ENCODE assay signal across 34 cellular contexts in the genomic region with DNA sequence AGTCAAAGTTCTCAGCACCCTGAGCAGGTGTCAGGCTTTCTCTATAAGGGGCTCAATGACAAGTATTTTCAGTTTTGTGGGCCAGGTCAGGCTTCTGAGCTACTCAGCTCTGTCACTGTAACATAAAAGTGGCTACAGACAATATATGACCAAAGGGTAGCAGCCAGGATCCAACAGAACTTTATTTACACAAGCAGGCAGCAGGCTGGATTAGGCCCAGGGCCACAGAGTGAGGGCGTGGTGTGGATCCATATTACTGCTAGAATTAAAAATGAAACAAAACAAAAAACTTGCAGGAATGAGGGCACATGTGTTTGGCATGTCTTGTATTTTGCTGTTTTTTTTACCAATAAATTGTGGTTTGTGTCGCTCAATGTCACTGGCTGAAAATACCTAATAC.
"Had no signal": no experiment of that assay in that cellular context is flagged by ENCODE, and none has a peak within 500 bp of the region (broad histone marks: within the 10 kb centered on the region; RNA-seq: fewer than 3 reads in every experiment).

No MANE protein-coding gene starts in this region.

- ATAC-seq: activated CD8-positive, alpha-beta memory T cell treated with anti-CD3 and anti-CD28 coated beads, Interleukin-2, amount 10 ng/mL, durations not matched to agents 7 days and 5 days; activated CD8-positive, alpha-beta T cell treated with anti-CD3 and anti-CD28 coated beads for 36 hours; gastroesophageal sphincter; lower lobe of right lung; natural killer cell treated with Interleukin-12 subunit alpha and Interleukin-12 subunit beta and Interleukin-15 and Interleukin-18, amount 100 ng/mL, for 72 hours; stimulated activated memory B cell treated with anti-CD40 and anti-IgM and Interleukin-4, amounts not matched to agents 10 μg/mL and 1 μg/mL and 100 μg/mL, for 72 hours; stimulated activated naive CD8-positive, alpha-beta T cell treated with anti-CD3 and anti-CD28 coated beads, Interleukin-15, amount 100 ng/mL, for 72 hours had no signal

- H3K27ac ChIP-seq: adrenal gland, cardiac muscle cell, colonic mucosa, gastroesophageal sphincter, lower lobe of right lung, sigmoid colon, tibial artery had no signal

- H3K27me3 ChIP-seq: adrenal gland, cardiac muscle cell, colonic mucosa, gastroesophageal sphincter, sigmoid colon, tibial artery had no signal

- H3K9me3 Mint-ChIP-seq: activated naive CD4-positive, alpha-beta T cell treated with anti-CD3 and anti-CD28 coated beads for 36 hours had no signal

- H3K36me3 ChIP-seq: adrenal gland, cardiac muscle cell, colonic mucosa, lower lobe of right lung, sigmoid colon had no signal

- H3K4me3 ChIP-seq: adrenal gland, cardiac muscle cell, colonic mucosa, gastroesophageal sphincter, lower lobe of right lung, sigmoid colon, smooth muscle cell, tibial artery had no signal

- H3K4me2 ChIP-seq: smooth muscle cell had no signal

- H3K27ac Mint-ChIP-seq: activated CD4-positive, alpha-beta T cell treated with anti-CD3 and anti-CD28 coated beads, Interleukin-2, amount 10 ng/mL, durations not matched to agents 24 days and 14 days; activated CD8-positive, alpha-beta memory T cell treated with anti-CD3 and anti-CD28 coated beads, Interleukin-2, amount 10 ng/mL, durations not matched to agents 7 days and 5 days; activated CD8-positive, alpha-beta T cell treated with anti-CD3 and anti-CD28 coated beads for 36 hours; activated naive CD8-positive, alpha-beta T cell treated with anti-CD3 and anti-CD28 coated beads for 36 hours; immature natural killer cell; natural killer cell treated with Interleukin-12 subunit alpha and Interleukin-12 subunit beta and Interleukin-15 and Interleukin-18, amount 100 ng/mL, for 72 hours; stimulated activated memory B cell treated with anti-CD40 and anti-IgM and Interleukin-4, amounts not matched to agents 10 μg/mL and 1 μg/mL and 100 μg/mL, for 72 hours; stimulated activated naive CD8-positive, alpha-beta T cell treated with anti-CD3 and anti-CD28 coated beads, Interleukin-15, amount 100 ng/mL, for 72 hours; T-helper 1 cell treated with Interleukin-12 subunit alpha and Interleukin-12 subunit beta and Interleukin-4 antibody, amounts not matched to agents 30 μg/mL and 1 μg/mL, for 36 hours had no signal

- DNase-seq: activated CD4-positive, alpha-beta T cell treated with anti-CD3 and anti-CD28 coated beads, Interleukin-2, amount 10 ng/mL, durations not matched to agents 24 days and 14 days; activated CD4-positive, CD25-positive, alpha-beta regulatory T cell treated with anti-CD3 and anti-CD28 coated beads, Interleukin-2, amount 50 U/mL, for 72 hours; activated CD8-positive, alpha-beta memory T cell treated with anti-CD3 and anti-CD28 coated beads, Interleukin-2, amount 10 ng/mL, durations not matched to agents 7 days and 5 days; activated CD8-positive, alpha-beta T cell treated with anti-CD3 and anti-CD28 coated beads for 36 hours; activated effector memory CD4-positive, alpha-beta T cell treated with Interleukin-2 at 50 U/mL for 16 hours; activated naive CD4-positive, alpha-beta T cell treated with anti-CD3 and anti-CD28 coated beads for 36 hours; activated naive CD8-positive, alpha-beta T cell treated with anti-CD3 and anti-CD28 coated beads for 36 hours; activated T-cell treated with anti-CD3 and anti-CD28 coated beads for 4 hours; aorta; cerebellar nuclear complex; colonic mucosa; effector CD8-positive, alpha-beta T cell; hippocampal formation; immature natural killer cell; kidney; lower lobe of right lung; mesenchymal stem cell; retina; sigmoid colon; stimulated activated CD4-positive, alpha-beta T cell treated with anti-CD3 and anti-CD28 coated beads, Interleukin-1b, Interleukin-23, amount 100 ng/mL, for 48 hours; stimulated activated CD4-positive, alpha-beta T cell treated with anti-CD3 and anti-CD28 coated beads, Interleukin-4, amount 100 ng/mL, for 4 hours; stimulated activated CD8-positive, alpha-beta memory T cell treated with anti-CD3 and anti-CD28 coated beads, Interleukin-4, amount 100 ng/mL, for 48 hours; stimulated activated naive CD8-positive, alpha-beta T cell treated with anti-CD3 and anti-CD28 coated beads, Interleukin-15, amount 100 ng/mL, for 72 hours; SW 1271; T1000; tibial artery had no signal

- H3K9me3 ChIP-seq: adrenal gland, colonic mucosa, lower lobe of right lung had no signal

- H3K4me3 Mint-ChIP-seq: activated CD4-positive, alpha-beta T cell treated with anti-CD3 and anti-CD28 coated beads, Interleukin-2, amount 10 ng/mL, durations not matched to agents 24 days and 14 days; activated CD8-positive, alpha-beta memory T cell treated with anti-CD3 and anti-CD28 coated beads, Interleukin-2, amount 10 ng/mL, durations not matched to agents 7 days and 5 days; activated CD8-positive, alpha-beta T cell treated with anti-CD3 and anti-CD28 coated beads for 36 hours; activated naive CD4-positive, alpha-beta T cell treated with anti-CD3 and anti-CD28 coated beads for 36 hours; activated naive CD8-positive, alpha-beta T cell treated with anti-CD3 and anti-CD28 coated beads for 36 hours; brain; immature natural killer cell; natural killer cell treated with Interleukin-12 subunit alpha and Interleukin-12 subunit beta and Interleukin-15 and Interleukin-18, amount 100 ng/mL, for 72 hours; stimulated activated memory B cell treated with anti-CD40 and anti-IgM and Interleukin-4, amounts not matched to agents 10 μg/mL and 1 μg/mL and 100 μg/mL, for 72 hours; stimulated activated naive CD8-positive, alpha-beta T cell treated with anti-CD3 and anti-CD28 coated beads, Interleukin-15, amount 100 ng/mL, for 72 hours; T-helper 1 cell treated with Interleukin-12 subunit alpha and Interleukin-12 subunit beta and Interleukin-4 antibody, amounts not matched to agents 30 μg/mL and 1 μg/mL, for 36 hours had no signal

- H3K4me1 Mint-ChIP-seq: brain had no signal

- H3K4me1 ChIP-seq: adrenal gland, colonic mucosa, gastroesophageal sphincter, lower lobe of right lung, sigmoid colon, tibial artery had no signal

- H3K27me3 Mint-ChIP-seq: activated CD4-positive, alpha-beta T cell treated with anti-CD3 and anti-CD28 coated beads, Interleukin-2, amount 10 ng/mL, durations not matched to agents 24 days and 14 days; activated CD8-positive, alpha-beta memory T cell treated with anti-CD3 and anti-CD28 coated beads, Interleukin-2, amount 10 ng/mL, durations not matched to agents 7 days and 5 days; activated CD8-positive, alpha-beta T cell treated with anti-CD3 and anti-CD28 coated beads for 36 hours; activated naive CD8-positive, alpha-beta T cell treated with anti-CD3 and anti-CD28 coated beads for 36 hours; brain; natural killer cell treated with Interleukin-12 subunit alpha and Interleukin-12 subunit beta and Interleukin-15 and Interleukin-18, amount 100 ng/mL, for 72 hours; stimulated activated memory B cell treated with anti-CD40 and anti-IgM and Interleukin-4, amounts not matched to agents 10 μg/mL and 1 μg/mL and 100 μg/mL, for 72 hours; stimulated activated naive CD8-positive, alpha-beta T cell treated with anti-CD3 and anti-CD28 coated beads, Interleukin-15, amount 100 ng/mL, for 72 hours had no signal
